ENCODE assay signal across 8 cellular contexts in genomic region chr4:5050520-5050955, GRCh38. TPM values are rescaled to one million over a fixed set of nuclear protein-coding genes. Genes with fewer than 3 reads are reported as not detected.
DNase-seq lines count a peak whose midpoint lies in the region; TF ChIP-seq lines count a peak whose summit lies in the region.

No MANE protein-coding gene starts in this region.

- H3K9ac ChIP-seq in mesenchymal stem cell (ENCODE audit: low read length) = peak overlapping the region; percentile 91

- no peak overlapping the region for H2BK5ac ChIP-seq in mesenchymal stem cell (ENCODE audit: low read depth, low read length, poor library complexity, severe bottlenecking)

- peak overlapping the region; percentile 98 for H3K4me2 ChIP-seq in mesenchymal stem cell (ENCODE audit: low read length, poor library complexity, severe bottlenecking)

- H3K4me3 ChIP-seq in A673 (ENCODE audit: low read depth, low read length, poor library complexity, severe bottlenecking) = peak overlapping the region; percentile 62
- H3K4me3 ChIP-seq in mesenchymal stem cell (ENCODE audit: insufficient read depth in 1 of 2, low read depth in 1 of 2, low read length in 2 of 2) = peak overlapping the region; percentile 54 to 92

- peak overlapping the region; percentile 34 to 65 for H3K18ac ChIP-seq in mesenchymal stem cell (ENCODE audit: low read depth in 1 of 2, low read length in 2 of 2)

- peak overlapping the region in 1 of 2 experiments; percentile 47 for H2BK12ac ChIP-seq in mesenchymal stem cell (ENCODE audit: low read length in 2 of 2)

- peaks cover 5% of the 10 kb centered on the region for H3K4me1 ChIP-seq in A673 (ENCODE audit: insufficient read depth, low read length, poor library complexity, severe bottlenecking)
- H3K4me1 ChIP-seq in mesenchymal stem cell (ENCODE audit: control insufficient read depth, insufficient read depth, low read depth, low read length) = peaks cover 27% of the 10 kb centered on the region

- H3K9me3 ChIP-seq in A673 (ENCODE audit: low read depth, low read length, poor library complexity, severe bottlenecking) (no peaks in the 10 kb centered on the region), mesenchymal stem cell (ENCODE audit: control insufficient read depth, low read length) (no peaks in the 10 kb centered on the region)

- no peak overlapping the region for H2BK15ac ChIP-seq in mesenchymal stem cell (ENCODE audit: low read depth, poor library complexity, severe bottlenecking)

- 3% methylated on average over 25 of the region's 25 CpGs for WGBS in mesenchymal stem cell

- peaks cover 5% of the 10 kb centered on the region for H3K27me3 ChIP-seq in A673 (replicated peaks; ENCODE audit: insufficient read depth, low read depth, low read length, poor library complexity)
- H3K27me3 ChIP-seq in mesenchymal stem cell (ENCODE audit: control insufficient read depth in 1 of 2, insufficient read depth in 1 of 2, low read length in 2 of 2) = no peaks in the 10 kb centered on the region

- no peak overlapping the region for H3K23ac ChIP-seq in mesenchymal stem cell (ENCODE audit: low read length in 2 of 2)

- BruUV-seq in A673 (replicated peaks; lab: Mats Ljungman, UMichigan) = no TSS peak

- peak; percentile 87 for TF ChIP-seq CTCF in A673 (conservative IDR thresholded peaks at IDR 0.05; ENCODE audit: low read depth, low read length)

- H4K91ac ChIP-seq in mesenchymal stem cell (ENCODE audit: low read length) = no peak overlapping the region

- POLR2A ChIA-PET in A673 (lab: Charles Lee; ENCODE audit: low non-redundant PET) = interaction anchor here (0.9 kb wide), 1 partner anchor 114 kb away, joined by 3 read pairs; no protein-coding TSS in a partner anchor

- no peaks in the 10 kb centered on the region for H3K36me3 ChIP-seq in A673 (ENCODE audit: insufficient read depth, low read length, poor library complexity, severe bottlenecking)
- no peaks in the 10 kb centered on the region for H3K36me3 ChIP-seq in mesenchymal stem cell (ENCODE audit: control insufficient read depth in 1 of 2, insufficient read depth in 2 of 2, low read depth in 1 of 2, low read length in 2 of 2)

- intact Hi-C loops in A673 (cut with micrococcal nuclease; ENCODE audit: unreplicated experiment) = loop anchor here (1.0 to 10.0 kb wide), 8 partner anchors 92 to 927 kb away; no protein-coding TSS in a partner anchor

- H2AFZ ChIP-seq in mesenchymal stem cell (ENCODE audit: low read depth, low read length) = peak overlapping the region; percentile 32

- no peak overlapping the region for H3K4ac ChIP-seq in mesenchymal stem cell (ENCODE audit: low read depth in 1 of 2, low read length in 2 of 2)

- H2AK5ac ChIP-seq in mesenchymal stem cell (ENCODE audit: low read length, severe bottlenecking) = no peak overlapping the region

- CTCF ChIA-PET in A673 (lab: Charles Lee) = interaction anchor here (0.5 to 2.1 kb wide), 5 partner anchors 329 to 702 kb away, joined by 3 to 19 read pairs (median 3); no protein-coding TSS in a partner anchor

- no peak overlapping the region for H4K8ac ChIP-seq in mesenchymal stem cell (ENCODE audit: low read length)

- peaks cover 11% of the 10 kb centered on the region for H3K79me1 ChIP-seq in mesenchymal stem cell (replicated peaks; ENCODE audit: low read length, poor library complexity, severe bottlenecking)

- H3K14ac ChIP-seq in mesenchymal stem cell (ENCODE audit: low read length in 2 of 2) = peak overlapping the region in 1 of 2 experiments; percentile 69

- H2BK120ac ChIP-seq in mesenchymal stem cell (ENCODE audit: low read depth, low read length) = no peak overlapping the region

- peak overlapping the region; percentile 49 for H3K27ac ChIP-seq in A673 (ENCODE audit: low read depth, low read length, poor library complexity, severe bottlenecking)
- H3K27ac ChIP-seq in mesenchymal stem cell (ENCODE audit: low read length, poor library complexity, severe bottlenecking) = no peak overlapping the region

- DNase-seq in A673 (ENCODE audit: low spot score) (peak; percentile 91), GM03348 (ENCODE audit: low spot score) (peak; percentile 89), M059J (ENCODE audit: low read depth) (peak; percentile 81), T1000 (lab: John Stamatoyannopoulos, UW) (peak; percentile 37), epidermal melanocyte (ENCODE audit: insufficient read length, low spot score) (peak; percentile 79), mesenchymal stem cell (peak; percentile 86), stromal cell of bone marrow (ENCODE audit: low read depth) (peak; percentile 63), cerebellar nuclear complex (lab: John Stamatoyannopoulos, UW) (no peak)

RNA-seq across cellular contexts. Expression of gene STK32B, which starts 0.7 kb away (rescaled TPM):
- total RNA-seq in A673 (2021) = 14.2 and 15.1 TPM in 2 replicates
- 4.4 and 7.6 TPM in 2 replicates for total RNA-seq in M059J (2014; rRNA removed; shearing (Covaris generic))
- polyA plus RNA-seq in mesenchymal stem cell (2013, experiment 1 of 2) = 4.7 TPM
- 4.8 TPM for polyA plus RNA-seq in mesenchymal stem cell (2013, experiment 2 of 2)

RNA-seq across cellular contexts. Expression of gene CYTL1, which starts 31.3 kb away (rescaled TPM):
- 7.5 and 9.1 TPM in 2 replicates for total RNA-seq in A673 (2021)
- 138 and 180 TPM in 2 replicates for total RNA-seq in M059J (2014; rRNA removed; shearing (Covaris generic))
- 36.4 TPM for polyA plus RNA-seq in mesenchymal stem cell (2013, experiment 1 of 2)
- 39.7 TPM for polyA plus RNA-seq in mesenchymal stem cell (2013, experiment 2 of 2)

Comparison
In these comparisons a context has a peak if more than half of its experiments do, and no peak if none do; other contexts are left out.
1. DNase-seq: peak in A673 (single experiment), GM03348 (single experiment), M059J (single experiment), T1000 (single experiment), epidermal melanocyte (single experiment), mesenchymal stem cell (single experiment) and stromal cell of bone marrow (single experiment); none in cerebellar nuclear complex (0 of 2).
2. RNA of gene CYTL1, which starts 31.3 kb away (total RNA-seq): 138 to 180 TPM in M059J; 7.5 to 9.1 TPM in A673; every median in the first group is over 10 times any median in the second.